In genomic region chr1:159914252-159915018, GRCh38 we compare ENCODE assay signal across 2 cellular contexts.
TF ChIP-seq lines count a peak whose summit lies in the region.

No MANE protein-coding gene starts in this region.

TF ChIP-seq in SK-N-SH, 30 proteins besides CTCF, POLR2A, EP300 and RAD21 (continued from another document):
- TF ChIP-seq, protein P1, sequence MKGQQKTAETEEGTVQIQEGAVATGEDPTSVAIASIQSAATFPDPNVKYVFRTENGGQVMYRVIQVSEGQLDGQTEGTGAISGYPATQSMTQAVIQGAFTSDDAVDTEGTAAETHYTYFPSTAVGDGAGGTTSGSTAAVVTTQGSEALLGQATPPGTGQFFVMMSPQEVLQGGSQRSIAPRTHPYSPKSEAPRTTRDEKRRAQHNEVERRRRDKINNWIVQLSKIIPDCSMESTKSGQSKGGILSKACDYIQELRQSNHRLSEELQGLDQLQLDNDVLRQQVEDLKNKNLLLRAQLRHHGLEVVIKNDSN (IDR thresholded peaks at IDR 0.05; ENCODE audit: borderline replicate concordance, low read depth), result no peak
- TF ChIP-seq CHD2 (IDR thresholded peaks at IDR 0.05; ENCODE audit: low read length, partially characterized antibody) (no peak), JUND (IDR thresholded peaks at IDR 0.05) (no peak), NFIC (IDR thresholded peaks at IDR 0.05; ENCODE audit: borderline replicate concordance) (no peak), SIN3A (IDR thresholded peaks at IDR 0.05; ENCODE audit: borderline replicate concordance, low read depth, low read length) (no peak), MXI1 (IDR thresholded peaks at IDR 0.05; ENCODE audit: low read depth, low read length) (no peak), TCF12 (IDR thresholded peaks at IDR 0.05) (no peak), GATA2 (CRISPR knock-in tag; IDR thresholded peaks at IDR 0.05) (no peak), POLR2AphosphoS5 (IDR thresholded peaks at IDR 0.05; ENCODE audit: low read depth, low read length) (no peak), MAX (IDR thresholded peaks at IDR 0.05; ENCODE audit: low read depth) (no peak), ELF1 (IDR thresholded peaks at IDR 0.05) (no peak), FOSL2 (IDR thresholded peaks at IDR 0.05; ENCODE audit: borderline replicate concordance, low read depth) (no peak)
- TF ChIP-seq, protein P2, sequence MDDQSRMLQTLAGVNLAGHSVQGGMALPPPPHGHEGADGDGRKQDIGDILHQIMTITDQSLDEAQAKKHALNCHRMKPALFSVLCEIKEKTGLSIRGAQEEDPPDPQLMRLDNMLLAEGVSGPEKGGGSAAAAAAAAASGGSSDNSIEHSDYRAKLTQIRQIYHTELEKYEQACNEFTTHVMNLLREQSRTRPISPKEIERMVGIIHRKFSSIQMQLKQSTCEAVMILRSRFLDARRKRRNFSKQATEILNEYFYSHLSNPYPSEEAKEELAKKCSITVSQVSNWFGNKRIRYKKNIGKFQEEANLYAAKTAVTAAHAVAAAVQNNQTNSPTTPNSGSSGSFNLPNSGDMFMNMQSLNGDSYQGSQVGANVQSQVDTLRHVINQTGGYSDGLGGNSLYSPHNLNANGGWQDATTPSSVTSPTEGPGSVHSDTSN (IDR thresholded peaks at IDR 0.05), result no peak

TF ChIP-seq in SK-N-SH treated with all-trans-retinoic acid at 6 μM for 48 hours, 23 proteins besides CTCF, POLR2A, EP300 and RAD21 (continued from another document):
- TF ChIP-seq, protein P3, sequence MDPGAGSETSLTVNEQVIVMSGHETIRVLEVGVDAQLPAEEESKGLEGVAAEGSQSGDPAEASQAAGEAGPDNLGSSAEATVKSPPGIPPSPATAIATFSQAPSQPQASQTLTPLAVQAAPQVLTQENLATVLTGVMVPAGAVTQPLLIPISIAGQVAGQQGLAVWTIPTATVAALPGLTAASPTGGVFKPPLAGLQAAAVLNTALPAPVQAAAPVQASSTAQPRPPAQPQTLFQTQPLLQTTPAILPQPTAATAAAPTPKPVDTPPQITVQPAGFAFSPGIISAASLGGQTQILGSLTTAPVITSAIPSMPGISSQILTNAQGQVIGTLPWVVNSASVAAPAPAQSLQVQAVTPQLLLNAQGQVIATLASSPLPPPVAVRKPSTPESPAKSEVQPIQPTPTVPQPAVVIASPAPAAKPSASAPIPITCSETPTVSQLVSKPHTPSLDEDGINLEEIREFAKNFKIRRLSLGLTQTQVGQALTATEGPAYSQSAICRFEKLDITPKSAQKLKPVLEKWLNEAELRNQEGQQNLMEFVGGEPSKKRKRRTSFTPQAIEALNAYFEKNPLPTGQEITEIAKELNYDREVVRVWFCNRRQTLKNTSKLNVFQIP (CRISPR knock-in tag; IDR thresholded peaks at IDR 0.05; ENCODE audit: borderline replicate concordance, low read depth), result no peak
- TF ChIP-seq RARB (CRISPR knock-in tag; IDR thresholded peaks at IDR 0.05) (no peak), PPARA (CRISPR knock-in tag; IDR thresholded peaks at IDR 0.05; ENCODE audit: borderline replicate concordance) (no peak), ARNTL (CRISPR knock-in tag; IDR thresholded peaks at IDR 0.05; ENCODE audit: borderline replicate concordance, low read depth) (no peak), TOX (CRISPR knock-in tag; IDR thresholded peaks at IDR 0.05; ENCODE audit: borderline replicate concordance) (no peak), ZNF565 (CRISPR knock-in tag; conservative IDR thresholded peaks at IDR 0.05; ENCODE audit: low read depth) (no peak), ZFP3 (CRISPR knock-in tag; IDR thresholded peaks at IDR 0.05) (no peak), ESRRG (CRISPR knock-in tag; IDR thresholded peaks at IDR 0.05) (no peak), ZFP30 (CRISPR knock-in tag; IDR thresholded peaks at IDR 0.05) (no peak), ISL1 (CRISPR knock-in tag; IDR thresholded peaks at IDR 0.05) (no peak), CSDC2 (CRISPR knock-in tag; IDR thresholded peaks at IDR 0.05) (no peak)
